ENCODE assay signal across 18 cellular contexts in the genomic region with DNA sequence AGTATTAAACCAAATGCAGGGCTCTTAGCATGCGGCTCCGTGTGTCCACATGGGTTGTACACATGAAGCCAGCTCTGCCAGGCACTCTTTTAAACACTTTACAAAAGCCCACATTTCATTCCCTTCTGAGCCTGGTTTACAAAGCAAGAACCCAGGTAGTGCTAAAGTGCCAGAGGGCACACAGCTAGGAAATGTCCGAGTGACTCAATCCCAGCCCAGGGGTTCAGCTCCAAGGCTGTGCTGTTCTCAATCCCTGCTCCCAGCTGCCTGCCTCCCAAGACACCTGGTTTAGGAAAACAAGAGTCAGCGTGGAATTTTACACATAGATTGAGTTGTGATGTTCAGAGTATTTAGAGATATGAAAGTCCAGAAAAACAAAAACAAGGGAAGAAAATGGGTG. TPM values are rescaled to one million over a fixed set of nuclear protein-coding genes. Genes with fewer than 3 reads are reported as not detected.
DNase-seq lines count a peak whose midpoint lies in the region; ATAC-seq and TF ChIP-seq lines count a peak whose summit lies in the region.
"Had no signal": no experiment of that assay in that cellular context is flagged by ENCODE, and none has a peak within 500 bp of the region (broad histone marks: within the 10 kb centered on the region; RNA-seq: fewer than 3 reads in every experiment).

No MANE protein-coding gene starts in this region.

- no peak for ATAC-seq in GM21447 (IDR thresholded peaks at IDR 0.05; ENCODE audit: unreplicated experiment)
- ATAC-seq: GM12878 had no signal

- WGBS in mesenchymal stem cell = 83% methylated on average over 4 of the region's 4 CpGs

- H3K27ac ChIP-seq in HEK293 (ENCODE audit: extremely low read depth, low read depth, low read length) = no peak overlapping the region
- H3K27ac ChIP-seq in WERI-Rb-1 = no peak overlapping the region; the same call in 1 of the 2 replicates
- H3K27ac ChIP-seq in mesenchymal stem cell (ENCODE audit: low read length, poor library complexity, severe bottlenecking) = no peak overlapping the region
- H3K27ac ChIP-seq: GM23248 had no signal

- no peaks in the 10 kb centered on the region for H3K9me3 ChIP-seq in HEK293 (ENCODE audit: control insufficient read depth, insufficient read depth, low read depth, low read length)
- no peaks in the 10 kb centered on the region for H3K9me3 ChIP-seq in WERI-Rb-1 (ENCODE audit: severe bottlenecking)
- H3K9me3 ChIP-seq in mesenchymal stem cell (ENCODE audit: control insufficient read depth, low read length) = no peaks in the 10 kb centered on the region

- DNase-seq in EL (peak; percentile 52), WERI-Rb-1 (peak; percentile 6), mesenchymal stem cell (peak; percentile 30), NCI-H82 treated with DMSO at 0.1 percent for 48 hours (lab: John Stamatoyannopoulos, UW; ENCODE audit: unreplicated experiment) (no peak)
- no peak for DNase-seq in activated naive CD4-positive, alpha-beta T cell treated with anti-CD3 and anti-CD28 coated beads, Interleukin-2, amount 50 U/mL, for 16 hours
- DNase-seq: ACHN, COR-L47, GM23248, KG1, NCI-H1048, NCI-H146, NCI-H2081 treated with DMSO at 0.1 percent for 48 hours, NCI-H510A, NCI-H82, SHP77 treated with DMSO at 0.1 percent for 48 hours had no signal

- no peaks in the 10 kb centered on the region for H3K4me1 ChIP-seq in HEK293 (ENCODE audit: control insufficient read depth, insufficient read depth, low read length)
- peaks cover 3% of the 10 kb centered on the region for H3K4me1 ChIP-seq in mesenchymal stem cell (ENCODE audit: control insufficient read depth, insufficient read depth, low read depth, low read length)

- no peak overlapping the region for H2BK15ac ChIP-seq in mesenchymal stem cell (ENCODE audit: low read depth, poor library complexity, severe bottlenecking)

- no peak overlapping the region for H2BK12ac ChIP-seq in mesenchymal stem cell (ENCODE audit: low read length in 2 of 2)

- H2BK120ac ChIP-seq in mesenchymal stem cell (ENCODE audit: low read depth, low read length) = no peak overlapping the region

- no peaks in the 10 kb centered on the region for H3K27me3 ChIP-seq in WERI-Rb-1 (ENCODE audit: insufficient read depth, low read depth, severe bottlenecking)
- H3K27me3 ChIP-seq in mesenchymal stem cell (ENCODE audit: control insufficient read depth in 1 of 2, insufficient read depth in 1 of 2, low read length in 2 of 2) = peaks cover 28 to 75% of the 10 kb centered on the region in 2 experiments

- H3K4ac ChIP-seq in mesenchymal stem cell (ENCODE audit: low read depth in 1 of 2, low read length in 2 of 2) = no peak overlapping the region

- H3K79me1 ChIP-seq in mesenchymal stem cell (replicated peaks; ENCODE audit: low read length, poor library complexity, severe bottlenecking) = no peaks in the 10 kb centered on the region

- H3K36me3 ChIP-seq in HEK293 (ENCODE audit: control insufficient read depth in 2 of 2, insufficient read depth in 1 of 2, low read length in 2 of 2) = no peaks in the 10 kb centered on the region
- H3K36me3 ChIP-seq in WERI-Rb-1 = peaks cover 86% of the 10 kb centered on the region
- H3K36me3 ChIP-seq in mesenchymal stem cell (ENCODE audit: control insufficient read depth in 1 of 2, insufficient read depth in 2 of 2, low read depth in 1 of 2, low read length in 2 of 2) = no peaks in the 10 kb centered on the region

- H3K23ac ChIP-seq in mesenchymal stem cell (ENCODE audit: low read length in 2 of 2) = no peak overlapping the region

- no peak overlapping the region for H2AFZ ChIP-seq in mesenchymal stem cell (ENCODE audit: low read depth, low read length)
- H2AFZ ChIP-seq: GM23248 had no signal

- POLR2A ChIA-PET in HEK293 (lab: Yijun Ruan, JAX) = interaction anchor here (1.8 kb wide), 1 partner anchor 13 kb away, joined by 4 read pairs; the partner anchor contains the start of gene DCAF7

- no peak overlapping the region for H4K8ac ChIP-seq in mesenchymal stem cell (ENCODE audit: low read length)

- H4K91ac ChIP-seq in mesenchymal stem cell (ENCODE audit: low read length) = no peak overlapping the region

- no peak overlapping the region for H3K18ac ChIP-seq in mesenchymal stem cell (ENCODE audit: low read depth in 1 of 2, low read length in 2 of 2)

- H2AK5ac ChIP-seq in mesenchymal stem cell (ENCODE audit: low read length, severe bottlenecking) = no peak overlapping the region

- CTCF ChIA-PET in HEK293 (lab: Yijun Ruan, JAX) = interaction anchor here (1.1 kb wide), 1 partner anchor 38 kb away, joined by 3 read pairs; no protein-coding TSS in a partner anchor

- no peak overlapping the region for H3K4me2 ChIP-seq in mesenchymal stem cell (ENCODE audit: low read length, poor library complexity, severe bottlenecking)

- no peak overlapping the region for H2BK5ac ChIP-seq in mesenchymal stem cell (ENCODE audit: low read depth, low read length, poor library complexity, severe bottlenecking)

- H3K14ac ChIP-seq in mesenchymal stem cell (ENCODE audit: low read length in 2 of 2) = no peak overlapping the region

- no peak overlapping the region for H3K9ac ChIP-seq in mesenchymal stem cell (ENCODE audit: low read length)
- H3K9ac ChIP-seq: GM23248 had no signal

- H3K4me3 ChIP-seq in HEK293 (ENCODE audit: low read depth, low read length) (no peak overlapping the region), WERI-Rb-1 (ENCODE audit: low read depth, low read length) (no peak overlapping the region), mesenchymal stem cell (ENCODE audit: insufficient read depth in 1 of 2, low read depth in 1 of 2, low read length in 2 of 2) (no peak overlapping the region)
- H3K4me3 ChIP-seq: GM12878, GM23248 had no signal

- TF ChIP-seq CTCF in HEK293 (tag by site-specific recombination; IDR thresholded peaks at IDR 0.05) (no peak), WERI-Rb-1 (IDR thresholded peaks at IDR 0.05; ENCODE audit: low read depth, low read length) (no peak)

TF ChIP-seq in HEK293, 187 proteins besides CTCF, POLR2A, EP300 and RAD21:
- TF ChIP-seq PRDM1 (tag by site-specific recombination; IDR thresholded peaks at IDR 0.05) (peak; percentile 70; the same call in 1 of the 2 replicates), EGR2 (tag by site-specific recombination; IDR thresholded peaks at IDR 0.05; ENCODE audit: low read depth) (no peak)

RNA-seq across cellular contexts. Expression of gene DCAF7, which starts 13.3 kb away (rescaled TPM):
- 51.6 TPM for polyA plus RNA-seq in mesenchymal stem cell (2013, experiment 1 of 2)
- polyA plus RNA-seq in mesenchymal stem cell (2013, experiment 2 of 2) = 50.7 TPM

RNA-seq across cellular contexts. Expression of gene KCNH6, which starts 13.8 kb away (rescaled TPM):
- 0.04 TPM for polyA plus RNA-seq in mesenchymal stem cell (2013, experiment 1 of 2)
- 0.03 TPM for polyA plus RNA-seq in mesenchymal stem cell (2013, experiment 2 of 2)
- polyA plus RNA-seq: GM12878, GM23248 had no signal

Comparison
In these comparisons a context has a peak if more than half of its experiments do, and no peak if none do; other contexts are left out.
1. DNase-seq: peak in EL (single experiment), WERI-Rb-1 (single experiment) and mesenchymal stem cell (single experiment); none in activated naive CD4-positive, alpha-beta T cell treated with anti-CD3 and anti-CD28 coated beads, Interleukin-2, amount 50 U/mL, for 16 hours (single experiment) and NCI-H82 treated with DMSO at 0.1 percent for 48 hours (single experiment).